Comparison of ENCODE assay signal across 1 cellular context in genomic region chr5:177554474-177555111, GRCh38.
TF ChIP-seq lines count a peak whose summit lies in the region.

Gene FAM193B (minus strand): TSS chr5:177554563. CDS start chr5:177554458, 105 bp downstream.

TF ChIP-seq in HepG2, 621 proteins besides CTCF, POLR2A, EP300 and RAD21 (continued from another document):
- TF ChIP-seq MYC (CRISPR knock-in tag; IDR thresholded peaks at IDR 0.05; ENCODE audit: borderline replicate concordance) (peak; percentile 66; the same call in 1 of the 2 replicates), ZNF589 (CRISPR knock-in tag; conservative IDR thresholded peaks at IDR 0.05) (no peak), ZNF510 (CRISPR knock-in tag; IDR thresholded peaks at IDR 0.05; ENCODE audit: low read depth) (no peak), ZZZ3 (CRISPR knock-in tag; IDR thresholded peaks at IDR 0.05; ENCODE audit: borderline replicate concordance) (no peak), ZNF850 (CRISPR knock-in tag; conservative IDR thresholded peaks at IDR 0.05) (no peak), ZNF672 (CRISPR knock-in tag; IDR thresholded peaks at IDR 0.05) (no peak), ZNF556 (CRISPR knock-in tag; IDR thresholded peaks at IDR 0.05; ENCODE audit: borderline replicate concordance) (no peak), ZBTB38 (CRISPR knock-in tag; IDR thresholded peaks at IDR 0.05) (peak; percentile 85), PLRG1 (conservative IDR thresholded peaks at IDR 0.05) (no peak), ZNF740 (CRISPR knock-in tag; IDR thresholded peaks at IDR 0.05) (peak; percentile 96), ZNF329 (CRISPR knock-in tag; IDR thresholded peaks at IDR 0.05; ENCODE audit: low read depth) (no peak), ARID2 (CRISPR knock-in tag; IDR thresholded peaks at IDR 0.05; ENCODE audit: borderline replicate concordance) (no peak), RARA (CRISPR knock-in tag; IDR thresholded peaks at IDR 0.05) (no peak), ZNF607 (CRISPR knock-in tag; IDR thresholded peaks at IDR 0.05; ENCODE audit: borderline replicate concordance) (no peak), SNAPC5 (CRISPR knock-in tag; IDR thresholded peaks at IDR 0.05; ENCODE audit: borderline replicate concordance) (no peak), HDAC1 (CRISPR knock-in tag; IDR thresholded peaks at IDR 0.05) (peak; percentile 59), YY1 (IDR thresholded peaks at IDR 0.05; ENCODE audit: insufficient read depth, insufficient replicate concordance, low read depth, low read length) (peak; percentile 99), ZSCAN20 (CRISPR knock-in tag; IDR thresholded peaks at IDR 0.05; ENCODE audit: borderline replicate concordance) (no peak), RFX5 (IDR thresholded peaks at IDR 0.05; ENCODE audit: low read depth, low read length) (no peak), ZNF841 (CRISPR knock-in tag; IDR thresholded peaks at IDR 0.05; ENCODE audit: borderline replicate concordance) (no peak), NR2C2 (CRISPR knock-in tag; IDR thresholded peaks at IDR 0.05; ENCODE audit: borderline replicate concordance) (peak; percentile 99), ZKSCAN1 (IDR thresholded peaks at IDR 0.05; ENCODE audit: low read length) (no peak), MAF1 (CRISPR knock-in tag; IDR thresholded peaks at IDR 0.05; ENCODE audit: borderline replicate concordance) (peak; percentile 79; the same call in 1 of the 2 replicates), RNF2 (conservative IDR thresholded peaks at IDR 0.05; ENCODE audit: low read depth) (no peak), JDP2 (CRISPR knock-in tag; IDR thresholded peaks at IDR 0.05; ENCODE audit: borderline replicate concordance) (no peak), MYNN (CRISPR knock-in tag; IDR thresholded peaks at IDR 0.05; ENCODE audit: low read depth) (no peak), RELA (CRISPR knock-in tag; IDR thresholded peaks at IDR 0.05) (no peak), ZNF251 (CRISPR knock-in tag; IDR thresholded peaks at IDR 0.05) (no peak), ARID5B (CRISPR knock-in tag; IDR thresholded peaks at IDR 0.05) (no peak), MEIS2 (CRISPR knock-in tag; IDR thresholded peaks at IDR 0.05) (peak; percentile 41; the same call in 1 of the 2 replicates), ATF6 (CRISPR knock-in tag; conservative IDR thresholded peaks at IDR 0.05) (no peak), ZNF83 (CRISPR knock-in tag; IDR thresholded peaks at IDR 0.05; ENCODE audit: borderline replicate concordance) (no peak), MNT (IDR thresholded peaks at IDR 0.05) (no peak), NPAS2 (CRISPR knock-in tag; IDR thresholded peaks at IDR 0.05; ENCODE audit: borderline replicate concordance) (no peak), SYNCRIP (IDR thresholded peaks at IDR 0.05; ENCODE audit: insufficient read depth, low read depth, low read length) (no peak), PAX8 (CRISPR knock-in tag; IDR thresholded peaks at IDR 0.05; ENCODE audit: borderline replicate concordance) (no peak), HOXA7 (CRISPR knock-in tag; IDR thresholded peaks at IDR 0.05) (no peak), MTERF4 (CRISPR knock-in tag; IDR thresholded peaks at IDR 0.05) (no peak), TRIM22 (IDR thresholded peaks at IDR 0.05) (no peak), ZNF577 (CRISPR knock-in tag; IDR thresholded peaks at IDR 0.05; ENCODE audit: borderline replicate concordance, low read depth) (no peak), XRCC5 (optimal IDR thresholded peaks at IDR 0.05; ENCODE audit: low read length) (peak; percentile 68), ZFP82 (CRISPR knock-in tag; IDR thresholded peaks at IDR 0.05; ENCODE audit: borderline replicate concordance) (no peak), ZFP36 (IDR thresholded peaks at IDR 0.05; ENCODE audit: borderline replicate concordance, low read depth, low read length, partially characterized antibody) (no peak), IKZF4 (CRISPR knock-in tag; IDR thresholded peaks at IDR 0.05; ENCODE audit: borderline replicate concordance, low read depth, not compliant biosample characterization) (no peak)
